8 cellular contexts compared by ENCODE assay signal in genomic region chr17:57892146-57892819, GRCh38. TPM values are rescaled to one million over a fixed set of nuclear protein-coding genes. Genes with fewer than 3 reads are reported as not detected.
DNase-seq lines count a peak whose midpoint lies in the region; ATAC-seq, FAIRE-seq and TF ChIP-seq lines count a peak whose summit lies in the region.

No MANE protein-coding gene starts in this region.

- CTCF ChIA-PET in BJ (lab: Yijun Ruan, JAX), result interaction anchor here (0.6 to 8.4 kb wide), 25 partner anchors 8 to 442 kb away, joined by 3 to 95 read pairs (median 6); partner anchors contain the start of genes CUEDC1 and MRPS23
- CTCF ChIA-PET in HepG2 (lab: Yijun Ruan, JAX; ENCODE audit: low intra/inter-chr PET ratio, low total read pairs), result interaction anchor here (1.0 to 1.9 kb wide), 7 partner anchors 12 to 220 kb away, joined by 3 to 12 read pairs (median 7); no protein-coding TSS in a partner anchor

- H3K9ac ChIP-seq in colonic mucosa (ENCODE audit: low read depth in 2 of 2, low read length in 2 of 2) (peak overlapping the region; percentile 73 to 81), HepG2 (ENCODE audit: insufficient read depth, low read depth, low read length) (peak overlapping the region; percentile 88)

- H3K36me3 ChIP-seq in BJ (ENCODE audit: control insufficient read depth, insufficient read depth, low read length), result no peaks in the 10 kb centered on the region
- H3K36me3 ChIP-seq in colonic mucosa, result no peaks in the 10 kb centered on the region
- H3K36me3 ChIP-seq in HepG2 (replicated peaks in 1 of 2; ENCODE audit: control insufficient read depth in 1 of 2, insufficient read depth in 2 of 2, low read length in 2 of 2), result no peaks in the 10 kb centered on the region

- H3K4me2 ChIP-seq in HepG2 (ENCODE audit: low read depth, low read length), result peak overlapping the region; percentile 94

- no peaks in the 10 kb centered on the region for H3K9me3 ChIP-seq in colonic mucosa
- H3K9me3 ChIP-seq in HepG2 (ENCODE audit: low read length), result no peaks in the 10 kb centered on the region

- POLR2A ChIA-PET in BJ (lab: Charles Lee) (interaction anchor here (0.6 to 1.8 kb wide), 3 partner anchors 17 to 1104 kb away, joined by 4 to 19 read pairs (median 9); no protein-coding TSS in a partner anchor), HepG2 (lab: Yijun Ruan, JAX) (interaction anchor here (0.7 to 4.0 kb wide), 29 partner anchors 11 to 191 kb away, joined by 3 to 87 read pairs (median 8); partner anchors contain the start of genes DYNLL2, MRPS23, SRSF1 and VEZF1)

- FAIRE-seq in H54 (lab: Jason Lieb, UNC) (no peak), HepG2 (lab: Jason Lieb, UNC) (no peak)

- peak; percentile 96 for TF ChIP-seq RAD21 in HepG2 (CRISPR knock-in tag; IDR thresholded peaks at IDR 0.05)

- intact Hi-C loops in colonic mucosa (cut with DNase I), result loop anchor here (5.0 kb wide), 2 partner anchors 65 to 95 kb away; partner anchors contain the start of genes CUEDC1 and VEZF1
- intact Hi-C loops in HepG2 (cut with micrococcal nuclease; ENCODE audit: unreplicated experiment), result loop anchor here (1.0 to 5.0 kb wide), 2 partner anchors 40 to 107 kb away; partner anchors contain the start of gene MRPS23

- peak; percentile 99 for TF ChIP-seq CTCF in BJ (IDR thresholded peaks at IDR 0.05; ENCODE audit: insufficient read depth, low read depth, low read length)
- peak; percentile 98 for TF ChIP-seq CTCF in colonic mucosa (IDR thresholded peaks at IDR 0.05)
- peak; percentile 99 for TF ChIP-seq CTCF in HepG2 (CRISPR knock-in tag; IDR thresholded peaks at IDR 0.05)

- no peak overlapping the region for H3K4me3 ChIP-seq in BJ (ENCODE audit: low read depth, low read length)
- H3K4me3 ChIP-seq in colonic mucosa, result no peak overlapping the region
- peak overlapping the region in 2 of 3 experiments; percentile 68 to 83; a peak in 3 of 6 replicates for H3K4me3 ChIP-seq in HepG2 (replicated peaks in 1 of 3; ENCODE audit: insufficient read depth in 1 of 3, low read depth in 2 of 3, low read length in 3 of 3)

- H3K27me3 ChIP-seq in BJ (ENCODE audit: control insufficient read depth, insufficient read depth, low read length), result no peaks in the 10 kb centered on the region
- H3K27me3 ChIP-seq in colonic mucosa, result no peaks in the 10 kb centered on the region
- no peaks in the 10 kb centered on the region; a peak in 1 of 5 replicates for H3K27me3 ChIP-seq in HepG2 (ENCODE audit: control insufficient read depth in 1 of 2, insufficient read depth in 2 of 2, low read length in 2 of 2)

- H3K4me1 ChIP-seq in colonic mucosa (peaks cover 4% of the 10 kb centered on the region), HepG2 (ENCODE audit: insufficient read depth, low read length) (peaks cover 60% of the 10 kb centered on the region)

- no peaks in the 10 kb centered on the region for H4K20me1 ChIP-seq in HepG2 (ENCODE audit: insufficient read depth, low read length)

- TF ChIP-seq EP300 in HepG2 (IDR thresholded peaks at IDR 0.05; ENCODE audit: low read depth in 2 of 2, low read length in 2 of 2) (peak in 1 of 2 experiments; percentile 35; a peak in 1 of 4 replicates), HepG2 (CRISPR knock-in tag; IDR thresholded peaks at IDR 0.05; ENCODE audit: borderline replicate concordance) (no peak)

- in situ Hi-C loops in HepG2 (cut with HindIII; ENCODE audit: extremely low pct_ligation_motif_present, low pct_unique_long_range_greater_than_20kb), result loop anchor here (10.0 kb wide), 1 partner anchor 223 kb away; no protein-coding TSS in a partner anchor

- TSS peak; percentile 95 for BruUV-seq in HepG2 (replicated peaks; lab: Mats Ljungman, UMichigan)

- ATAC-seq in HepG2 (peak; percentile 84), GM21381 (IDR thresholded peaks at IDR 0.05; ENCODE audit: unreplicated experiment) (no peak)

- 38% methylated on average over 5 of the region's 6 CpGs for WGBS in HepG2 (ENCODE audit: low lambda C conversion rate)

- no peak overlapping the region for H2AFZ ChIP-seq in HepG2 (ENCODE audit: low read length)

- TF ChIP-seq POLR2A in H54 (IDR thresholded peaks at IDR 0.05; ENCODE audit: low read depth, low read length) (no peak), HepG2 (IDR thresholded peaks at IDR 0.05; ENCODE audit: insufficient read depth in 1 of 2, low read depth in 2 of 2, low read length in 2 of 2) (no peak)

- DNase-seq in BJ (ENCODE audit: low read depth), result no peak
- peak; percentile 95 for DNase-seq in H54 (ENCODE audit: insufficient read length, low spot score)
- peak; percentile 71 for DNase-seq in NCI-H510A (lab: John Stamatoyannopoulos, UW)
- peak; percentile 77 for DNase-seq in activated CD4-positive, alpha-beta T cell treated with anti-CD3 and anti-CD28 coated beads, Interleukin-2, amount 50 U/mL, for 1 hour
- DNase-seq in colonic mucosa, result peak; percentile 93
- DNase-seq in HepG2 (ENCODE audit: low spot score), result peak; percentile 84
- peak; percentile 78 for DNase-seq in stimulated activated CD4-positive, alpha-beta T cell treated with anti-CD3 and anti-CD28 coated beads, Interleukin-1b, Interleukin-23, amount 100 ng/mL, for 48 hours

- H3K27ac ChIP-seq in colonic mucosa, result peak overlapping the region; percentile 78
- H3K27ac ChIP-seq in HepG2 (ENCODE audit: extremely low read length, insufficient read depth, low read length), result peak overlapping the region; percentile 93

- no peaks in the 10 kb centered on the region for H3K79me2 ChIP-seq in HepG2 (ENCODE audit: insufficient read depth, low read length)

TF ChIP-seq in HepG2, 621 proteins besides CTCF, POLR2A, EP300 and RAD21 (continues in another document):
- TF ChIP-seq ZNF33B (CRISPR knock-in tag; IDR thresholded peaks at IDR 0.05), result no peak
- TF ChIP-seq IKZF5 (CRISPR knock-in tag; IDR thresholded peaks at IDR 0.05), result peak; percentile 57
- TF ChIP-seq ZNF18 (CRISPR knock-in tag; IDR thresholded peaks at IDR 0.05; ENCODE audit: insufficient replicate concordance), result no peak
- TF ChIP-seq ZSCAN12 (CRISPR knock-in tag; IDR thresholded peaks at IDR 0.05), result no peak
- 0 out of 2 replicates have a peak, but pooled peaks have one; percentile 12 for TF ChIP-seq MAFF (IDR thresholded peaks at IDR 0.05; ENCODE audit: low read depth, low read length)
- peak; percentile 61; the same call in 1 of the 2 replicates for TF ChIP-seq ZNF274 (CRISPR knock-in tag; IDR thresholded peaks at IDR 0.05)
- TF ChIP-seq NRL (CRISPR knock-in tag; IDR thresholded peaks at IDR 0.05; ENCODE audit: borderline replicate concordance), result peak; percentile 87; the same call in 1 of the 2 replicates
- no peak for TF ChIP-seq CENPBD1 (CRISPR knock-in tag; IDR thresholded peaks at IDR 0.05; ENCODE audit: borderline replicate concordance, low read depth)
- peak; percentile 45; the same call in 1 of the 2 replicates for TF ChIP-seq IRF2 (CRISPR knock-in tag; IDR thresholded peaks at IDR 0.05)
- TF ChIP-seq HDAC6 (IDR thresholded peaks at IDR 0.05; ENCODE audit: low read depth, low read length), result no peak

RNA-seq across cellular contexts. Expression of gene MRPS23, which starts 42.4 kb away (rescaled TPM):
- polyA plus RNA-seq in BJ (2011; rRNA removed) (33.7 and 34.1 TPM in 2 replicates), HepG2 (2011; rRNA removed) (61.6 and 63.2 TPM in 2 replicates)
- 18.1 and 25.1 TPM in 2 replicates for polyA minus RNA-seq in BJ (2011; rRNA and poly(A)+ RNA removed)
- total RNA-seq in colonic mucosa (10 to 100 TPM; 19.3 to 43.6 TPM), HepG2 (2016; rRNA removed; fragmentation: Illumina TruSeq; extraction: Trizol) (181 and 283 TPM in 2 replicates)
- total RNA-seq in HepG2 (2016; cell fraction: cytosol; rRNA removed; fragmentation: Illumina TruSeq; extraction: Trizol; ENCODE audit: low read depth), result 33.9 and 36.7 TPM in 2 replicates
- 189 and 325 TPM in 2 replicates for total RNA-seq in HepG2 (2016; cell fraction: insoluble cytoplasmic fraction; rRNA removed; fragmentation: Illumina TruSeq; extraction: Trizol)
- total RNA-seq in HepG2 (2016; cell fraction: membrane; rRNA removed; fragmentation: Illumina TruSeq; extraction: Trizol), result 47.2 and 48.2 TPM in 2 replicates
- 63.9 and 73.7 TPM in 2 replicates for total RNA-seq in HepG2 (2016; cell fraction: nucleus; rRNA removed; fragmentation: Illumina TruSeq; extraction: Trizol)
- polyA plus RNA-seq in HepG2 (2011; cell fraction: cytosol; rRNA removed), result 68.3 and 71.0 TPM in 2 replicates
- polyA plus RNA-seq in HepG2 (2011; cell fraction: nucleus; rRNA removed), result 11.6 and 14.2 TPM in 2 replicates
- 78.3 and 78.8 TPM in 2 replicates for polyA plus RNA-seq in HepG2 (2012)
- 26.6 and 30.8 TPM in 2 replicates for polyA plus RNA-seq in HepG2 (2016; cell fraction: cytosol; fragmentation: Illumina TruSeq; extraction: Trizol; ENCODE audit: low read depth)
- polyA plus RNA-seq in HepG2 (2016; cell fraction: insoluble cytoplasmic fraction; fragmentation: Illumina TruSeq; extraction: Trizol; ENCODE audit: low read depth), result 249 and 259 TPM in 2 replicates
- polyA plus RNA-seq in HepG2 (2016; cell fraction: membrane; fragmentation: Illumina TruSeq; extraction: Trizol; ENCODE audit: low read depth), result 32.0 and 32.5 TPM in 2 replicates
- polyA plus RNA-seq in HepG2 (2016; cell fraction: nucleus; fragmentation: Illumina TruSeq; extraction: Trizol; ENCODE audit: insufficient read depth, low read depth), result 75.9 and 84.0 TPM in 2 replicates
- polyA minus RNA-seq in HepG2 (2011; rRNA and poly(A)+ RNA removed; ENCODE audit: low replicate concordance), result 47.3 and 53.2 TPM in 2 replicates
- polyA minus RNA-seq in HepG2 (2011; cell fraction: cytosol; rRNA and poly(A)+ RNA removed), result 28.0 and 33.9 TPM in 2 replicates
- 17.3 and 18.9 TPM in 2 replicates for polyA minus RNA-seq in HepG2 (2011; cell fraction: nucleus; rRNA and poly(A)+ RNA removed)

Comparison
In these comparisons a context has a peak if more than half of its experiments do, and no peak if none do; other contexts are left out.
1. H3K4me3 ChIP-seq: peak in HepG2 (2 of 3); none in BJ (single experiment) and colonic mucosa (single experiment).
2. Peak in every context shown above with its lines, with median percentiles within 50 percentile points of each other: CTCF ChIP-seq.